ENCODE assay signal across 20 cellular contexts in the genomic region with DNA sequence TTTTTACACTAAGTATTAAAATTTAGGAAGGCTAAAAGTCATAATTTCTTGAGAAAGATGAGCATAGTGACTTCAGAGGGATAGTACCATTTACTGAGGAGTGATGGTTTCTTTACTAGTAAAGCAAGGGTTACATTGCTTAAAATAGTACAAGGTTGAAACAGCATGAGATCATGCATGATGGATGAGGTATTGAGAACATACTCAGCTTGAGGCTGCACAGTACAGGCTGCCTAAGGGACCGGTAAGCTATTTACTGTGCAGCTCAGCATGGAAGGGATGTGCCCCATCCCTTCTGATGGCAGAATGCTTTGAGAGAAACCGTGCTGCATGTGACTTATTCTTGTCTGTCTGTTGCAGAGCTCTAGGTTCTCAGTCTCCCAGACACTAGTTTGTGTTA.
A peak's percentile ranks its signal among the peaks of the same experiment; 100 is the strongest.
DNase-seq lines count a peak whose midpoint lies in the region; ATAC-seq, FAIRE-seq and TF ChIP-seq lines count a peak whose summit lies in the region.
"Had no signal": no experiment of that assay in that cellular context is flagged by ENCODE, and none has a peak within 500 bp of the region (broad histone marks: within the 10 kb centered on the region; RNA-seq: fewer than 3 reads in every experiment).

No MANE protein-coding gene starts in this region.

- no peak for TF ChIP-seq RAD21 in neural cell (conservative IDR thresholded peaks at IDR 0.05)

- H3K4me3 ChIP-seq in neural cell (ENCODE audit: low read length): no peak overlapping the region
- H3K4me3 ChIP-seq: Peyer's patch, right atrium auricular region had no signal

- H3F3A ChIP-seq in neural cell (ENCODE audit: insufficient read depth, low read length, poor library complexity, severe bottlenecking): no peaks in the 10 kb centered on the region

- no peaks in the 10 kb centered on the region for H3K27me3 ChIP-seq in neural cell (ENCODE audit: insufficient read depth, low read depth, low read length)
- H3K27me3 ChIP-seq: foreskin keratinocyte, Peyer's patch, right atrium auricular region had no signal

- no peak overlapping the region for H3K27ac ChIP-seq in neural cell (ENCODE audit: low read length)
- H3K27ac ChIP-seq: foreskin keratinocyte, Peyer's patch, right atrium auricular region had no signal

- ATAC-seq in GM21515 (IDR thresholded peaks at IDR 0.05; ENCODE audit: unreplicated experiment): peak; percentile 58
- ATAC-seq: foreskin keratinocyte, left lobe of liver had no signal

- H3K4me2 ChIP-seq in neural cell (ENCODE audit: low read length): no peak overlapping the region

- H3K9ac ChIP-seq in neural cell (ENCODE audit: low read length): no peak overlapping the region

- H2AFZ ChIP-seq in neural cell (ENCODE audit: low read depth, low read length): no peak overlapping the region

- H3K36me3 ChIP-seq in neural cell (ENCODE audit: insufficient read depth, low read length): no peaks in the 10 kb centered on the region
- H3K36me3 ChIP-seq: Peyer's patch, right atrium auricular region had no signal

- no peak for TF ChIP-seq CTCF in neural cell (IDR thresholded peaks at IDR 0.05; ENCODE audit: poor library complexity, severe bottlenecking)

- DNase-seq in GM12892 (ENCODE audit: insufficient read length) (no peak), NCI-H69 (lab: John Stamatoyannopoulos, UW) (peak; percentile 37), epidermal melanocyte (ENCODE audit: insufficient read length, low spot score) (no peak), EL (no peak), cerebellar nuclear complex (lab: John Stamatoyannopoulos, UW) (no peak), NCI-H1105 treated with DMSO at 0.1 percent for 48 hours (lab: John Stamatoyannopoulos, UW) (no peak)
- DNase-seq: activated CD8-positive, alpha-beta memory T cell treated with anti-CD3 and anti-CD28 coated beads, Interleukin-2, amount 50 U/mL, for 4 hours; activated gamma-delta T cell; amygdala; endodermal cell; foreskin keratinocyte; KBM-7; NCI-H526 treated with DMSO at 0.1 percent for 48 hours; Peyer's patch; T1000 had no signal

- no peaks in the 10 kb centered on the region for H3K9me3 ChIP-seq in neural cell (ENCODE audit: low read length)
- H3K9me3 ChIP-seq: Peyer's patch, right atrium auricular region had no signal

- H3K9me2 ChIP-seq in neural cell (ENCODE audit: insufficient read depth, low read length): no peaks in the 10 kb centered on the region

- H4K20me1 ChIP-seq in neural cell (ENCODE audit: insufficient read depth): no peaks in the 10 kb centered on the region

- H3K79me2 ChIP-seq in neural cell (replicated peaks; ENCODE audit: insufficient read depth, low read length): no peaks in the 10 kb centered on the region

- TF ChIP-seq POLR2A in GM12892 (IDR thresholded peaks at IDR 0.05; ENCODE audit: low read depth, low read length): no peak

- TF ChIP-seq EP300 in neural cell (conservative IDR thresholded peaks at IDR 0.05; ENCODE audit: poor library complexity, severe bottlenecking): no peak

- peak; percentile 74 for FAIRE-seq in GM12892 (lab: Jason Lieb, UNC)
- FAIRE-seq: GM18507 had no signal

TF ChIP-seq in neural cell, 6 proteins besides CTCF, POLR2A, EP300 and RAD21:
- TF ChIP-seq POLR2AphosphoS5 (IDR thresholded peaks at IDR 0.05): peak; percentile 10
- TF ChIP-seq EZH2 (IDR thresholded peaks at IDR 0.05; ENCODE audit: borderline replicate concordance, insufficient read depth, low read length, poor library complexity, severe bottlenecking): no peak
- TF ChIP-seq TAF1 (IDR thresholded peaks at IDR 0.05; ENCODE audit: low read depth): no peak
- no peak for TF ChIP-seq MXI1 (conservative IDR thresholded peaks at IDR 0.05; ENCODE audit: poor library complexity, severe bottlenecking)
- TF ChIP-seq REST (IDR thresholded peaks at IDR 0.05; ENCODE audit: borderline replicate concordance): no peak
- TF ChIP-seq SMC3 (conservative IDR thresholded peaks at IDR 0.05; ENCODE audit: poor library complexity): no peak
TF ChIP-seq in neural cell: peak in this region for 1.
